In the genomic region with DNA sequence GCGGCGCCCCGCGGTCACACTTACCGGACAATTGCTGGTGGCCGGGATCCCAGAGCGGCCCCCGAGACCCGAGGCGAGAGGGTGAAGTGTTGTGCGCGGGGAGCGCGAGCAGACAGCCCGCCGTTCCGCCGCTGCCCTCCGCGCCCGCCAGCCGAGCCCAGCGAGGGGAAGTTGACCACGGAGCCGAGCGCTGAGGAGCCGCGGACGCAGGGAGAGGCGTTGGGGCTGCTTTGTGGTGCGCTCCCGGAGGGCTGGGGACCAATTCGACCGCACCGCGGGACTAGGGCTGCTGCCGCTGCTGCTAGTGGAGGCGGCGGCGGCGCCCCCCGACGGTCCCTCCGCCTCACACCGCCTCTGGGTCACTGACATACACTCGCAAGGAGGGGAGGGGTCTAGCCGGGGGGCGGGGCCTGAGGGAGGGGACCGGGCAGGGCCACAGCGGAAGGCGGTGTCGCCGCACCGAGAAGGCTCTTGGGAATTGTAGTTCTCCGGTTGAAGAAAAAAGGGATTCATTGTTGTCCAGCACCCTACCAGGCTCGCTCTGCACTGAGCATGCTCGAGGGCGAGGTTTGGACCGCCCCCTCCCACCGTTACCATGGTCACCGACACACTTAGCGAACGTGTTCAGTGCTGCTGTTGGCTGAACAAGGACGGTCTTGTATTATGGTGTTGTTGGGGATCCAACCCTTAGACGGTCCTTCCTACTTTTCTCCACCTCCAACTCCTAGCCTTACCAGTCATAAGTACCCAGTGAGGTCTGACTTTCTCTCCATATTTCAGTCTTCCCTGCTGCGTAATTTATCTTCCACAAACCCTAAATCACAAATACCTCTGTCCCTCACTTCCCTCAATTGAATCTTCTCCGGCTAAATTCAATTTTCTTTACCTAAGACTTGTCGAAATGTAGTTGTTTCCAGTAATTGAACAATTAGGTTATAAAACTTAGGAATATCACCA, we compare ENCODE assay signal across 1 cellular context.
TF ChIP-seq lines count a peak whose summit lies in the region.

A gene with protein sequence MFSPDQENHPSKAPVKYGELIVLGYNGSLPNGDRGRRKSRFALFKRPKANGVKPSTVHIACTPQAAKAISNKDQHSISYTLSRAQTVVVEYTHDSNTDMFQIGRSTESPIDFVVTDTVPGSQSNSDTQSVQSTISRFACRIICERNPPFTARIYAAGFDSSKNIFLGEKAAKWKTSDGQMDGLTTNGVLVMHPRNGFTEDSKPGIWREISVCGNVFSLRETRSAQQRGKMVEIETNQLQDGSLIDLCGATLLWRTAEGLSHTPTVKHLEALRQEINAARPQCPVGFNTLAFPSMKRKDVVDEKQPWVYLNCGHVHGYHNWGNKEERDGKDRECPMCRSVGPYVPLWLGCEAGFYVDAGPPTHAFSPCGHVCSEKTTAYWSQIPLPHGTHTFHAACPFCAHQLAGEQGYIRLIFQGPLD (minus strand): TSS at position 364 of the 957 bp plus-strand sequence. CDS start 36,110 bp downstream, outside the sequence.

TF ChIP-seq in HepG2, 621 proteins besides CTCF, POLR2A, EP300 and RAD21 (continued from another document):
- TF ChIP-seq, protein P1, sequence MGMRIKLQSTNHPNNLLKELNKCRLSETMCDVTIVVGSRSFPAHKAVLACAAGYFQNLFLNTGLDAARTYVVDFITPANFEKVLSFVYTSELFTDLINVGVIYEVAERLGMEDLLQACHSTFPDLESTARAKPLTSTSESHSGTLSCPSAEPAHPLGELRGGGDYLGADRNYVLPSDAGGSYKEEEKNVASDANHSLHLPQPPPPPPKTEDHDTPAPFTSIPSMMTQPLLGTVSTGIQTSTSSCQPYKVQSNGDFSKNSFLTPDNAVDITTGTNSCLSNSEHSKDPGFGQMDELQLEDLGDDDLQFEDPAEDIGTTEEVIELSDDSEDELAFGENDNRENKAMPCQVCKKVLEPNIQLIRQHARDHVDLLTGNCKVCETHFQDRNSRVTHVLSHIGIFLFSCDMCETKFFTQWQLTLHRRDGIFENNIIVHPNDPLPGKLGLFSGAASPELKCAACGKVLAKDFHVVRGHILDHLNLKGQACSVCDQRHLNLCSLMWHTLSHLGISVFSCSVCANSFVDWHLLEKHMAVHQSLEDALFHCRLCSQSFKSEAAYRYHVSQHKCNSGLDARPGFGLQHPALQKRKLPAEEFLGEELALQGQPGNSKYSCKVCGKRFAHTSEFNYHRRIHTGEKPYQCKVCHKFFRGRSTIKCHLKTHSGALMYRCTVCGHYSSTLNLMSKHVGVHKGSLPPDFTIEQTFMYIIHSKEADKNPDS (CRISPR knock-in tag; IDR thresholded peaks at IDR 0.05): no peak; the same call in 1 of the 2 replicates
- TF ChIP-seq NAIF1 (CRISPR knock-in tag; IDR thresholded peaks at IDR 0.05; ENCODE audit: borderline replicate concordance) (no peak), ATF7-NPFF (CRISPR knock-in tag; IDR thresholded peaks at IDR 0.05; ENCODE audit: low read depth) (no peak; the same call in 1 of the 2 replicates), IKZF4 (CRISPR knock-in tag; IDR thresholded peaks at IDR 0.05; ENCODE audit: borderline replicate concordance, low read depth, not compliant biosample characterization) (peak; percentile 42), RFXANK (CRISPR knock-in tag; IDR thresholded peaks at IDR 0.05) (peak; percentile 22; the same call in 1 of the 2 replicates), ZNF562 (CRISPR knock-in tag; IDR thresholded peaks at IDR 0.05; ENCODE audit: borderline replicate concordance) (no peak), ZNF549 (CRISPR knock-in tag; IDR thresholded peaks at IDR 0.05) (no peak), TBX2 (CRISPR knock-in tag; IDR thresholded peaks at IDR 0.05; ENCODE audit: borderline replicate concordance) (peak; percentile 80), RBM22 (optimal IDR thresholded peaks at IDR 0.05; ENCODE audit: low read length) (no peak), ZNF75D (CRISPR knock-in tag; IDR thresholded peaks at IDR 0.05; ENCODE audit: borderline replicate concordance) (no peak), ZFY (CRISPR knock-in tag; IDR thresholded peaks at IDR 0.05) (0 out of 2 replicates have a peak, but pooled peaks have one; percentile 31), GTF3A (CRISPR knock-in tag; conservative IDR thresholded peaks at IDR 0.05) (peak; percentile 91), BRCA1 (CRISPR knock-in tag; IDR thresholded peaks at IDR 0.05) (no peak), RBAK (CRISPR knock-in tag; IDR thresholded peaks at IDR 0.05) (no peak), POLR2G (IDR thresholded peaks at IDR 0.05; ENCODE audit: low read depth, low read length) (peak; percentile 94), ZSCAN21 (CRISPR knock-in tag; IDR thresholded peaks at IDR 0.05; ENCODE audit: borderline replicate concordance) (peak; percentile 68; the same call in 1 of the 2 replicates), U2AF1 (optimal IDR thresholded peaks at IDR 0.05; ENCODE audit: low read depth, low read length) (peak; percentile 52), SKI (IDR thresholded peaks at IDR 0.05; ENCODE audit: partially characterized antibody) (no peak), ZNF703 (CRISPR knock-in tag; IDR thresholded peaks at IDR 0.05; ENCODE audit: borderline replicate concordance) (no peak), POGZ (CRISPR knock-in tag; IDR thresholded peaks at IDR 0.05) (no peak), CHCHD3 (CRISPR knock-in tag; IDR thresholded peaks at IDR 0.05) (peak; percentile 35; the same call in 1 of the 2 replicates)
- TF ChIP-seq, protein P2, sequence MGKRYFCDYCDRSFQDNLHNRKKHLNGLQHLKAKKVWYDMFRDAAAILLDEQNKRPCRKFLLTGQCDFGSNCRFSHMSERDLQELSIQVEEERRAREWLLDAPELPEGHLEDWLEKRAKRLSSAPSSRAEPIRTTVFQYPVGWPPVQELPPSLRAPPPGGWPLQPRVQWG (CRISPR knock-in tag; IDR thresholded peaks at IDR 0.05; ENCODE audit: borderline replicate concordance, low read depth): no peak
- TF ChIP-seq, protein P3, sequence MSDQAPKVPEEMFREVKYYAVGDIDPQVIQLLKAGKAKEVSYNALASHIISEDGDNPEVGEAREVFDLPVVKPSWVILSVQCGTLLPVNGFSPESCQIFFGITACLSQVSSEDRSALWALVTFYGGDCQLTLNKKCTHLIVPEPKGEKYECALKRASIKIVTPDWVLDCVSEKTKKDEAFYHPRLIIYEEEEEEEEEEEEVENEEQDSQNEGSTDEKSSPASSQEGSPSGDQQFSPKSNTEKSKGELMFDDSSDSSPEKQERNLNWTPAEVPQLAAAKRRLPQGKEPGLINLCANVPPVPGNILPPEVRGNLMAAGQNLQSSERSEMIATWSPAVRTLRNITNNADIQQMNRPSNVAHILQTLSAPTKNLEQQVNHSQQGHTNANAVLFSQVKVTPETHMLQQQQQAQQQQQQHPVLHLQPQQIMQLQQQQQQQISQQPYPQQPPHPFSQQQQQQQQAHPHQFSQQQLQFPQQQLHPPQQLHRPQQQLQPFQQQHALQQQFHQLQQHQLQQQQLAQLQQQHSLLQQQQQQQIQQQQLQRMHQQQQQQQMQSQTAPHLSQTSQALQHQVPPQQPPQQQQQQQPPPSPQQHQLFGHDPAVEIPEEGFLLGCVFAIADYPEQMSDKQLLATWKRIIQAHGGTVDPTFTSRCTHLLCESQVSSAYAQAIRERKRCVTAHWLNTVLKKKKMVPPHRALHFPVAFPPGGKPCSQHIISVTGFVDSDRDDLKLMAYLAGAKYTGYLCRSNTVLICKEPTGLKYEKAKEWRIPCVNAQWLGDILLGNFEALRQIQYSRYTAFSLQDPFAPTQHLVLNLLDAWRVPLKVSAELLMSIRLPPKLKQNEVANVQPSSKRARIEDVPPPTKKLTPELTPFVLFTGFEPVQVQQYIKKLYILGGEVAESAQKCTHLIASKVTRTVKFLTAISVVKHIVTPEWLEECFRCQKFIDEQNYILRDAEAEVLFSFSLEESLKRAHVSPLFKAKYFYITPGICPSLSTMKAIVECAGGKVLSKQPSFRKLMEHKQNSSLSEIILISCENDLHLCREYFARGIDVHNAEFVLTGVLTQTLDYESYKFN (CRISPR knock-in tag; conservative IDR thresholded peaks at IDR 0.05): peak; percentile 53
- TF ChIP-seq, protein P4, sequence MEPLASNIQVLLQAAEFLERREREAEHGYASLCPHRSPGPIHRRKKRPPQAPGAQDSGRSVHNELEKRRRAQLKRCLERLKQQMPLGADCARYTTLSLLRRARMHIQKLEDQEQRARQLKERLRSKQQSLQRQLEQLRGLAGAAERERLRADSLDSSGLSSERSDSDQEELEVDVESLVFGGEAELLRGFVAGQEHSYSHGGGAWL (CRISPR knock-in tag; IDR thresholded peaks at IDR 0.05): peak; percentile 83; the same call in 1 of the 2 replicates
- TF ChIP-seq, protein P5, sequence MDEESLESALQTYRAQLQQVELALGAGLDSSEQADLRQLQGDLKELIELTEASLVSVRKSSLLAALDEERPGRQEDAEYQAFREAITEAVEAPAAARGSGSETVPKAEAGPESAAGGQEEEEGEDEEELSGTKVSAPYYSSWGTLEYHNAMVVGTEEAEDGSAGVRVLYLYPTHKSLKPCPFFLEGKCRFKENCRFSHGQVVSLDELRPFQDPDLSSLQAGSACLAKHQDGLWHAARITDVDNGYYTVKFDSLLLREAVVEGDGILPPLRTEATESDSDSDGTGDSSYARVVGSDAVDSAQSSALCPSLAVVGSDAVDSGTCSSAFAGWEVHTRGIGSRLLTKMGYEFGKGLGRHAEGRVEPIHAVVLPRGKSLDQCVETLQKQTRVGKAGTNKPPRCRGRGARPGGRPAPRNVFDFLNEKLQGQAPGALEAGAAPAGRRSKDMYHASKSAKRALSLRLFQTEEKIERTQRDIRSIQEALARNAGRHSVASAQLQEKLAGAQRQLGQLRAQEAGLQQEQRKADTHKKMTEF (CRISPR knock-in tag; IDR thresholded peaks at IDR 0.05): peak; percentile 87; the same call in 1 of the 2 replicates
